ENCODE assay signal across 8 cellular contexts in the genomic region with DNA sequence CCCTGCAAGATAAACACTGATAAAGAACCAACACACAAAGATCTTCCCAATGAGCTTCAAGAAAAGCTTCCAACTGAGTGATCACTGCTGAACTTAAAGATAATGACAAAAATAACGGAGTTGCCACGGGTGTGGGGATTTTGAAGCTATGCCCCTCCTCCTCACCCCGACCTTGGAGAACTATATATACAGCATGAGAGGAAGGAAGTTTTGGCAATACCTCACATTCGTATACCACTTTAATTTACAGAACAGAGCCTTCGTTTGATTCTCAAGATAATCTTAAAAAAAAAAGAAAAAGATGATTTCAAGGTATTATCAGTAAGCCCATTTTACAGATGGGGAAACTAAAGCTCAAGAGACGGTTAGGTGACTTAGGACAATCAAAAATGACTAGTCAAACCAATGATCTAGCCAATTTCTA. TPM values are rescaled to one million over a fixed set of nuclear protein-coding genes. Genes with fewer than 3 reads are reported as not detected.
DNase-seq lines count a peak whose midpoint lies in the region; ATAC-seq lines count a peak whose summit lies in the region.

No MANE protein-coding gene starts in this region.

- POLR2A ChIA-PET in naive thymus-derived CD8-positive, alpha-beta T cell (lab: Charles Lee), result interaction anchor here (0.6 to 3.0 kb wide), 21 partner anchors 9 to 395 kb away, joined by 3 to 16 read pairs (median 3); a partner anchor contains a TSS

- H3K4me3 Mint-ChIP-seq in naive thymus-derived CD8-positive, alpha-beta T cell, result peak overlapping the region; percentile 80 to 98 (median 96)

- peak overlapping the region; percentile 92 for H3K27ac ChIP-seq in cingulate gyrus (ENCODE audit: low read depth, low read length)

- peak in 1 of 2 donors; percentile 53 for ATAC-seq in naive thymus-derived CD8-positive, alpha-beta T cell
- ATAC-seq in GM18520 (IDR thresholded peaks at IDR 0.05; ENCODE audit: unreplicated experiment), result no peak
- ATAC-seq in HG03565 (IDR thresholded peaks at IDR 0.05; ENCODE audit: unreplicated experiment), result no peak

- H3K4me1 Mint-ChIP-seq in naive thymus-derived CD8-positive, alpha-beta T cell, result peaks cover 29 to 56% (median 47%) of the 10 kb centered on the region in 4 donors

- H3K27ac Mint-ChIP-seq in naive thymus-derived CD8-positive, alpha-beta T cell, result peak overlapping the region; percentile 95 to 99 (median 98)

- peak; percentile 13 for DNase-seq in Daoy (ENCODE audit: low read depth)
- peak; percentile 18 for DNase-seq in NAMALWA (ENCODE audit: low spot score)
- DNase-seq in naive thymus-derived CD8-positive, alpha-beta T cell, result peak in 5 of 10 donors; percentile 13 to 29 (median 25)
- DNase-seq in NCI-H1048 (lab: John Stamatoyannopoulos, UW), result no peak
- DNase-seq in iPS-NIHi7 (ENCODE audit: extremely low spot score), result no peak

- no peaks in the 10 kb centered on the region for H3K9me3 Mint-ChIP-seq in naive thymus-derived CD8-positive, alpha-beta T cell

- no peaks in the 10 kb centered on the region for H3K27me3 Mint-ChIP-seq in naive thymus-derived CD8-positive, alpha-beta T cell

- peaks cover 0 to 25% (median 2%) of the 10 kb centered on the region in 3 donors for H3K36me3 Mint-ChIP-seq in naive thymus-derived CD8-positive, alpha-beta T cell

RNA-seq across cellular contexts. Expression of a gene that starts 0.7 kb away (rescaled TPM):
- total RNA-seq in Daoy (2014; rRNA removed; shearing (Covaris generic)), result 27.6 and 31.8 TPM in 2 replicates
- total RNA-seq in naive thymus-derived CD8-positive, alpha-beta T cell, result 100 to 1,000 TPM; 134 to 137 TPM
- polyA plus RNA-seq in naive thymus-derived CD8-positive, alpha-beta T cell, result 10 to 100 TPM; 18.5 to 19.8 (median 19.0) TPM

RNA-seq across cellular contexts. Expression of a gene that starts 50.3 kb away (rescaled TPM):
- 298 and 409 TPM in 2 replicates for total RNA-seq in Daoy (2014; rRNA removed; shearing (Covaris generic))
- 100 to 1,000 TPM; 130 to 132 TPM for total RNA-seq in naive thymus-derived CD8-positive, alpha-beta T cell
- polyA plus RNA-seq in naive thymus-derived CD8-positive, alpha-beta T cell, result 100 to 1,000 TPM; 219 to 318 (median 272) TPM

RNA-seq across cellular contexts. Expression of a gene that starts 56.7 kb away (rescaled TPM):
- 1.4 and 4.3 TPM in 2 replicates for total RNA-seq in Daoy (2014; rRNA removed; shearing (Covaris generic))
- under 1 TPM in 1 of 2 experiments, not detected in 1; 0.70 TPM for total RNA-seq in naive thymus-derived CD8-positive, alpha-beta T cell
- polyA plus RNA-seq in naive thymus-derived CD8-positive, alpha-beta T cell, result 1 to 10 TPM in 1 of 3 donors, under 1 TPM in 1, not detected in 1; 0.69 to 1.2 TPM

Comparison
In these comparisons a context has a peak if more than half of its experiments do, and no peak if none do; other contexts are left out.
1. DNase-seq: peak in Daoy (single experiment) and NAMALWA (single experiment); none in NCI-H1048 (single experiment) and iPS-NIHi7 (single experiment).